ENCODE assay signal across 11 cellular contexts in the genomic region with DNA sequence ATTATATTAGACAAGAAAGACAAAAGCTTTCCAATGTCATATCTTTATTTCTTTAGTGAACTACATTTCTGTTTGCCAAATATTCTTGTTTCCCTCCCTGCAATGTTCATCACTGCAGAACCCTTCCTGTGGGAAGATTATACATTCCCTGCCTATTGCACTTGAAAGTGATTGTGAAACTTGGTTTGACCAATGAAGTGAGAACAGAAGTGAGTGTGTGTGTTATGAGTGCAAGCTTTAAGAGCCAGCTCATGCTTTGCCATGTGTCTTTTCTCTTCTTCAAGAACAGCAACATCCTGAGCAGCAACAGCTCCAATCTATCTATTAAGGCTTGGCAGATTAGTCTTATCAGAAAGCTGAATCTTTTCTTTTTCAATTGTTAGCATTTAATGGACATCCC. TPM values are rescaled to one million over a fixed set of nuclear protein-coding genes. Genes with fewer than 3 reads are reported as not detected.
A peak's percentile ranks its signal among the peaks of the same experiment; 100 is the strongest.
DNase-seq lines count a peak whose midpoint lies in the region; ATAC-seq and TF ChIP-seq lines count a peak whose summit lies in the region.
"Had no signal": no experiment of that assay in that cellular context is flagged by ENCODE, and none has a peak within 500 bp of the region (broad histone marks: within the 10 kb centered on the region; RNA-seq: fewer than 3 reads in every experiment).

No MANE protein-coding gene starts in this region.

- no peaks in the 10 kb centered on the region for H3K9me3 ChIP-seq in MG63

- DNase-seq in non-pigmented ciliary epithelial cell (ENCODE audit: low read depth) (peak; percentile 6), MG63 (no peak), mesendoderm (no peak)
- no peak for DNase-seq in activated CD8-positive, alpha-beta T cell treated with anti-CD3 and anti-CD28 coated beads for 36 hours
- DNase-seq: DMS79, glutamatergic neuron, SIG-M5 had no signal

- H3K4me3 Mint-ChIP-seq in IgD-negative memory B cell: no peak overlapping the region
- no peak overlapping the region for H3K4me3 Mint-ChIP-seq in activated CD8-positive, alpha-beta T cell treated with anti-CD3 and anti-CD28 coated beads for 36 hours

- no peak overlapping the region for H3K4me2 ChIP-seq in mesendoderm (ENCODE audit: low read length)

- peaks cover 0 to 5% (median 0%) of the 10 kb centered on the region in 3 donors for H3K9me3 Mint-ChIP-seq in IgD-negative memory B cell
- H3K9me3 Mint-ChIP-seq in activated CD8-positive, alpha-beta T cell treated with anti-CD3 and anti-CD28 coated beads for 36 hours: peaks cover 14% of the 10 kb centered on the region

- H4K5ac ChIP-seq in mesendoderm (ENCODE audit: low read length): no peak overlapping the region

- no peaks in the 10 kb centered on the region for H3K79me1 ChIP-seq in mesendoderm (ENCODE audit: low read length)

- H3K27ac Mint-ChIP-seq in IgD-negative memory B cell: peak overlapping the region in 2 of 3 donors; percentile 19 to 24
- H3K27ac Mint-ChIP-seq in activated CD8-positive, alpha-beta T cell treated with anti-CD3 and anti-CD28 coated beads for 36 hours: no peak overlapping the region

- no peaks in the 10 kb centered on the region for H3K36me3 ChIP-seq in MG63
- no peaks in the 10 kb centered on the region for H3K36me3 ChIP-seq in mesendoderm (ENCODE audit: control insufficient read depth, insufficient read depth, low read length)

- no peaks in the 10 kb centered on the region for H3K27me3 Mint-ChIP-seq in IgD-negative memory B cell
- H3K27me3 Mint-ChIP-seq in activated CD8-positive, alpha-beta T cell treated with anti-CD3 and anti-CD28 coated beads for 36 hours: peaks cover 11% of the 10 kb centered on the region

- no peak overlapping the region for H2BK5ac ChIP-seq in mesendoderm (ENCODE audit: low read length)

- no peak overlapping the region for H2BK15ac ChIP-seq in mesendoderm (replicated peaks; ENCODE audit: low read depth)

- H4K8ac ChIP-seq in mesendoderm (ENCODE audit: low read depth, low read length): no peak overlapping the region

- no peak overlapping the region for H2AK5ac ChIP-seq in mesendoderm (ENCODE audit: low read length)

- POLR2A ChIA-PET in activated CD8-positive, alpha-beta T cell treated with anti-CD3 and anti-CD28 coated beads for 36 hours (lab: Charles Lee): interaction anchor here (1.1 kb wide), 1 partner anchor 42 kb away, joined by 5 read pairs; a partner anchor contains a TSS

- CTCF ChIA-PET in activated CD8-positive, alpha-beta T cell treated with anti-CD3 and anti-CD28 coated beads for 36 hours (lab: Charles Lee): no interaction called here

- peaks cover 5 to 14% (median 6%) of the 10 kb centered on the region in 3 donors for H3K4me1 Mint-ChIP-seq in IgD-negative memory B cell
- peaks cover 23% of the 10 kb centered on the region for H3K4me1 Mint-ChIP-seq in activated CD8-positive, alpha-beta T cell treated with anti-CD3 and anti-CD28 coated beads for 36 hours (ENCODE audit: low read depth)

- H3K36me3 Mint-ChIP-seq in IgD-negative memory B cell: peaks cover 2% of the 10 kb centered on the region
- H3K36me3 Mint-ChIP-seq in activated CD8-positive, alpha-beta T cell treated with anti-CD3 and anti-CD28 coated beads for 36 hours (ENCODE audit: low read depth): peaks cover 3% of the 10 kb centered on the region

- no peaks in the 10 kb centered on the region for H3K27me3 ChIP-seq in MG63
- no peaks in the 10 kb centered on the region for H3K27me3 ChIP-seq in mesendoderm (ENCODE audit: insufficient read depth, low read length, poor library complexity)

- no peaks in the 10 kb centered on the region for H3K4me1 ChIP-seq in mesendoderm (ENCODE audit: control insufficient read depth, low read depth, low read length)

- no peak overlapping the region for H3K23ac ChIP-seq in mesendoderm (ENCODE audit: low read length)

- no peak overlapping the region for H3K4ac ChIP-seq in mesendoderm (ENCODE audit: low read depth, low read length)

- no peak overlapping the region for H3K27ac ChIP-seq in mesendoderm (ENCODE audit: low read depth, low read length)
- H3K27ac ChIP-seq: skin epidermis had no signal

- no peak for TF ChIP-seq CTCF in activated CD8-positive, alpha-beta T cell treated with anti-CD3 and anti-CD28 coated beads for 36 hours (IDR thresholded peaks at IDR 0.05)

- H3K9ac ChIP-seq in mesendoderm (ENCODE audit: low read length): no peak overlapping the region

- H3K56ac ChIP-seq in mesendoderm (ENCODE audit: low read length): no peak overlapping the region

- ATAC-seq in GM18868 (IDR thresholded peaks at IDR 0.05; ENCODE audit: unreplicated experiment) (peak; percentile 36), HG02642 (IDR thresholded peaks at IDR 0.05; ENCODE audit: poor library complexity, unreplicated experiment) (peak; percentile 59)
- ATAC-seq in activated CD8-positive, alpha-beta T cell treated with anti-CD3 and anti-CD28 coated beads for 36 hours: no peak

- no peak overlapping the region for H2BK120ac ChIP-seq in mesendoderm (ENCODE audit: low read depth, low read length)

- intact Hi-C loops in activated CD8-positive, alpha-beta T cell treated with anti-CD3 and anti-CD28 coated beads for 36 hours (cut with micrococcal nuclease): no loop called here

- H3K18ac ChIP-seq in mesendoderm (ENCODE audit: low read length): no peak overlapping the region

- H3K4me3 ChIP-seq in MG63 (no peak overlapping the region), mesendoderm (ENCODE audit: low read length) (no peak overlapping the region)
- H3K4me3 ChIP-seq: skin epidermis had no signal

- H3K79me2 ChIP-seq in mesendoderm (ENCODE audit: control insufficient read depth, insufficient read depth, low read length): no peaks in the 10 kb centered on the region

RNA-seq across cellular contexts. Expression of a gene that starts 42.0 kb away (rescaled TPM):
- polyA plus RNA-seq in IgD-negative memory B cell: 51.6 TPM
- 10 to 100 TPM; 26.7 to 29.4 TPM for total RNA-seq in activated CD8-positive, alpha-beta T cell treated with anti-CD3 and anti-CD28 coated beads for 36 hours
- total RNA-seq in MG63 (2014; rRNA removed; shearing (Covaris generic); ENCODE audit: low replicate concordance): 55.2 and 126 TPM in 2 replicates
- polyA plus RNA-seq in mesendoderm (2013, experiment 1 of 2): 105 TPM
- polyA plus RNA-seq in mesendoderm (2013, experiment 2 of 2): 108 TPM
